In genomic region chr7:29463504-29464158, GRCh38 we compare ENCODE assay signal across 22 cellular contexts.
"Had no signal": no experiment of that assay in that cellular context is flagged by ENCODE, and none has a peak within 500 bp of the region (broad histone marks: within the 10 kb centered on the region; RNA-seq: fewer than 3 reads in every experiment).

No MANE protein-coding gene starts in this region.

- H3K4me1 ChIP-seq: esophagus muscularis mucosa, parathyroid adenoma, spleen, upper lobe of left lung had no signal

- H3K36me3 ChIP-seq: cardiac muscle cell, esophagus muscularis mucosa, spleen, thoracic aorta, upper lobe of left lung had no signal

- DNase-seq: activated CD4-positive, alpha-beta T cell treated with anti-CD3 and anti-CD28 coated beads for 1 hour; activated CD4-positive, alpha-beta T cell treated with anti-CD3 and anti-CD28 coated beads, Interleukin-2, amount 50 U/mL, for 1 hour; activated CD8-positive, alpha-beta T cell treated with anti-CD3 and anti-CD28 coated beads, Interleukin-2, amount 10 ng/mL, durations not matched to agents 7 days and 5 days; activated gamma-delta T cell treated with Interleukin-2 at 50 U/mL for 16 hours; anterior cingulate cortex; dermis blood vessel endothelial cell; effector memory CD8-positive, alpha-beta T cell; glutamatergic neuron; hypothalamus; mammary epithelial cell; nephron progenitor cell; nucleus accumbens; SK-N-SH; spleen; stimulated activated CD4-positive, alpha-beta T cell treated with anti-CD3 and anti-CD28 coated beads, Interleukin-4, amount 100 ng/mL, for 1 hour; stimulated activated naive CD4-positive, alpha-beta T cell treated with Interleukin-2 at 50 U/mL for 16 hours had no signal

- H3K4me3 ChIP-seq: body of pancreas, cardiac muscle cell, esophagus muscularis mucosa, spleen, thoracic aorta, upper lobe of left lung had no signal

- H3K27ac ChIP-seq: body of pancreas, cardiac muscle cell, esophagus muscularis mucosa, parathyroid adenoma, spleen, thoracic aorta, upper lobe of left lung had no signal

- H3K9ac ChIP-seq: parathyroid adenoma, SK-N-SH had no signal

- H3K9me3 ChIP-seq: body of pancreas, esophagus muscularis mucosa, SK-N-SH, spleen, thoracic aorta, upper lobe of left lung had no signal

- H3K27me3 ChIP-seq: body of pancreas, cardiac muscle cell, esophagus muscularis mucosa, spleen, upper lobe of left lung had no signal

- ATAC-seq: activated CD8-positive, alpha-beta T cell treated with anti-CD3 and anti-CD28 coated beads, Interleukin-2, amount 10 ng/mL, durations not matched to agents 7 days and 5 days; body of pancreas; effector memory CD8-positive, alpha-beta T cell had no signal
